1 cellular context compared by ENCODE assay signal in genomic region chr9:96386157-96386556, GRCh38.
TF ChIP-seq lines count a peak whose summit lies in the region.

No MANE protein-coding gene starts in this region.

TF ChIP-seq in HepG2, 621 proteins besides CTCF, POLR2A, EP300 and RAD21 (continued from another document and continues in another):
- TF ChIP-seq NR3C1 (CRISPR knock-in tag; IDR thresholded peaks at IDR 0.05) (no peak), KDM6A (CRISPR knock-in tag; IDR thresholded peaks at IDR 0.05; ENCODE audit: low read depth) (peak; percentile 46; the same call in 1 of the 2 replicates), ZNF589 (CRISPR knock-in tag; conservative IDR thresholded peaks at IDR 0.05) (no peak), ZSCAN30 (CRISPR knock-in tag; IDR thresholded peaks at IDR 0.05) (no peak), ZNF670 (CRISPR knock-in tag; IDR thresholded peaks at IDR 0.05; ENCODE audit: borderline replicate concordance) (no peak), ZNF484 (CRISPR knock-in tag; IDR thresholded peaks at IDR 0.05; ENCODE audit: borderline replicate concordance, low read depth) (no peak), ZNF343 (CRISPR knock-in tag; IDR thresholded peaks at IDR 0.05) (no peak), NCOR1 (IDR thresholded peaks at IDR 0.05; ENCODE audit: borderline replicate concordance, low read length) (peak; percentile 76; the same call in 1 of the 2 replicates), ZFP37 (CRISPR knock-in tag; IDR thresholded peaks at IDR 0.05; ENCODE audit: borderline replicate concordance) (no peak), ETV6 (CRISPR knock-in tag; conservative IDR thresholded peaks at IDR 0.05) (no peak), ZNF234 (CRISPR knock-in tag; conservative IDR thresholded peaks at IDR 0.05) (no peak), ZNF709 (CRISPR knock-in tag; IDR thresholded peaks at IDR 0.05) (no peak), KDM4B (CRISPR knock-in tag; IDR thresholded peaks at IDR 0.05) (no peak), ZNF414 (CRISPR knock-in tag; IDR thresholded peaks at IDR 0.05) (no peak), ZHX1 (CRISPR knock-in tag; IDR thresholded peaks at IDR 0.05; ENCODE audit: low read depth) (no peak), SMARCE1 (IDR thresholded peaks at IDR 0.05; ENCODE audit: borderline replicate concordance) (no peak), NPAS2 (CRISPR knock-in tag; IDR thresholded peaks at IDR 0.05; ENCODE audit: borderline replicate concordance) (no peak), TSC22D2 (CRISPR knock-in tag; IDR thresholded peaks at IDR 0.05; ENCODE audit: borderline replicate concordance) (no peak), CREB1 (IDR thresholded peaks at IDR 0.05) (no peak), CREB1 (CRISPR knock-in tag; IDR thresholded peaks at IDR 0.05) (0 out of 2 replicates have a peak, but pooled peaks have one; percentile 16), ZNF556 (CRISPR knock-in tag; IDR thresholded peaks at IDR 0.05; ENCODE audit: borderline replicate concordance) (no peak), PAXIP1 (CRISPR knock-in tag; conservative IDR thresholded peaks at IDR 0.05) (peak; percentile 82), ZNF569 (CRISPR knock-in tag; IDR thresholded peaks at IDR 0.05; ENCODE audit: borderline replicate concordance) (no peak), ATF4 (CRISPR knock-in tag; IDR thresholded peaks at IDR 0.05) (no peak), CCDC6 (CRISPR knock-in tag; IDR thresholded peaks at IDR 0.05) (no peak), MLX (CRISPR knock-in tag; IDR thresholded peaks at IDR 0.05) (no peak), NFAT5 (CRISPR knock-in tag; IDR thresholded peaks at IDR 0.05) (no peak), ZNF777 (CRISPR knock-in tag; IDR thresholded peaks at IDR 0.05) (no peak), FOXJ3 (CRISPR knock-in tag; IDR thresholded peaks at IDR 0.05; ENCODE audit: borderline replicate concordance) (no peak; the same call in 1 of the 2 replicates), DNMT1 (CRISPR knock-in tag; IDR thresholded peaks at IDR 0.05) (no peak), ELF1 (CRISPR knock-in tag; IDR thresholded peaks at IDR 0.05) (no peak), TBL1XR1 (IDR thresholded peaks at IDR 0.05; ENCODE audit: borderline replicate concordance, low read length, partially characterized antibody) (no peak), PRDM15 (CRISPR knock-in tag; IDR thresholded peaks at IDR 0.05) (no peak), ZNF3 (CRISPR knock-in tag; IDR thresholded peaks at IDR 0.05) (no peak), RCOR2 (CRISPR knock-in tag; IDR thresholded peaks at IDR 0.05) (peak; percentile 66), ZNF737 (CRISPR knock-in tag; IDR thresholded peaks at IDR 0.05; ENCODE audit: borderline replicate concordance) (no peak), GATAD1 (CRISPR knock-in tag; IDR thresholded peaks at IDR 0.05) (0 out of 2 replicates have a peak, but pooled peaks have one; percentile 18), KLF13 (CRISPR knock-in tag; IDR thresholded peaks at IDR 0.05) (no peak), ZNF10 (CRISPR knock-in tag; IDR thresholded peaks at IDR 0.05; ENCODE audit: borderline replicate concordance, low read depth) (no peak), ZSCAN29 (CRISPR knock-in tag; conservative IDR thresholded peaks at IDR 0.05) (no peak), SUZ12 (IDR thresholded peaks at IDR 0.05; ENCODE audit: low read depth, low read length) (no peak), ZNF678 (CRISPR knock-in tag; IDR thresholded peaks at IDR 0.05) (no peak)
- TF ChIP-seq, protein P1, sequence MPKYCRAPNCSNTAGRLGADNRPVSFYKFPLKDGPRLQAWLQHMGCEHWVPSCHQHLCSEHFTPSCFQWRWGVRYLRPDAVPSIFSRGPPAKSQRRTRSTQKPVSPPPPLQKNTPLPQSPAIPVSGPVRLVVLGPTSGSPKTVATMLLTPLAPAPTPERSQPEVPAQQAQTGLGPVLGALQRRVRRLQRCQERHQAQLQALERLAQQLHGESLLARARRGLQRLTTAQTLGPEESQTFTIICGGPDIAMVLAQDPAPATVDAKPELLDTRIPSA (CRISPR knock-in tag; IDR thresholded peaks at IDR 0.05; ENCODE audit: borderline replicate concordance), result no peak
- TF ChIP-seq, protein P2, sequence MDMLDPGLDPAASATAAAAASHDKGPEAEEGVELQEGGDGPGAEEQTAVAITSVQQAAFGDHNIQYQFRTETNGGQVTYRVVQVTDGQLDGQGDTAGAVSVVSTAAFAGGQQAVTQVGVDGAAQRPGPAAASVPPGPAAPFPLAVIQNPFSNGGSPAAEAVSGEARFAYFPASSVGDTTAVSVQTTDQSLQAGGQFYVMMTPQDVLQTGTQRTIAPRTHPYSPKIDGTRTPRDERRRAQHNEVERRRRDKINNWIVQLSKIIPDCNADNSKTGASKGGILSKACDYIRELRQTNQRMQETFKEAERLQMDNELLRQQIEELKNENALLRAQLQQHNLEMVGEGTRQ (IDR thresholded peaks at IDR 0.05; ENCODE audit: low read depth, low read length), result no peak
- TF ChIP-seq, protein P2 (CRISPR knock-in tag; IDR thresholded peaks at IDR 0.05; ENCODE audit: borderline replicate concordance), result no peak
